15 cellular contexts compared by ENCODE assay signal in genomic region chr17:55852734-55853133, GRCh38.
DNase-seq lines count a peak whose midpoint lies in the region; ATAC-seq and TF ChIP-seq lines count a peak whose summit lies in the region.
"Had no signal": no experiment of that assay in that cellular context is flagged by ENCODE, and none has a peak within 500 bp of the region (broad histone marks: within the 10 kb centered on the region; RNA-seq: fewer than 3 reads in every experiment).

No MANE protein-coding gene starts in this region.

- H3K4me3 ChIP-seq in BLaER1: no peak overlapping the region
- no peak overlapping the region for H3K4me3 ChIP-seq in OCI-LY3 (ENCODE audit: low read length)
- H3K4me3 ChIP-seq: body of pancreas, psoas muscle had no signal

- H2AFZ ChIP-seq in OCI-LY3 (ENCODE audit: low read depth, low read length): 0 out of 2 replicates have a peak overlapping the region, but pooled peaks have one; percentile 24

- intact Hi-C loops in Right ventricle myocardium superior (cut with DNase I): no loop called here

- peak; percentile 45 to 52 for DNase-seq in Kasumi-1 (lab: John Stamatoyannopoulos, UW)
- DNase-seq in HuH-7.5 (ENCODE audit: low spot score): no peak
- no peak for DNase-seq in Right ventricle myocardium superior
- no peak for DNase-seq in NOMO-1 treated with dmso at 0.1 percent for 144 hours (lab: John Stamatoyannopoulos, UW; ENCODE audit: unreplicated experiment)
- DNase-seq: activated CD4-positive, CD25-positive, alpha-beta regulatory T cell; activated CD8-positive, alpha-beta memory T cell treated with anti-CD3 and anti-CD28 coated beads, Interleukin-2, amount 50 U/mL, for 48 hours; activated naive CD4-positive, alpha-beta T cell treated with anti-CD3 and anti-CD28 coated beads for 36 hours; body of pancreas; CD8-positive, alpha-beta memory T cell; left colon; psoas muscle had no signal

- H3K9ac ChIP-seq in BLaER1: no peak overlapping the region
- no peak overlapping the region for H3K9ac ChIP-seq in OCI-LY3 (ENCODE audit: low read length)

- peak; percentile 64 for ATAC-seq in GM21515 (IDR thresholded peaks at IDR 0.05; ENCODE audit: unreplicated experiment)
- no peak for ATAC-seq in GM21737 (IDR thresholded peaks at IDR 0.05; ENCODE audit: unreplicated experiment)
- no peak for ATAC-seq in Right ventricle myocardium superior (ENCODE audit: poor library complexity)
- ATAC-seq: body of pancreas, left colon, psoas muscle had no signal

- H3K36me3 ChIP-seq in BLaER1 (no peaks in the 10 kb centered on the region), OCI-LY3 (replicated peaks; ENCODE audit: low read depth, low read length) (no peaks in the 10 kb centered on the region)

- H3K4me2 ChIP-seq in BLaER1 (peak overlapping the region; percentile 2; the same call in 1 of the 2 replicates), OCI-LY3 (ENCODE audit: low read length) (no peak overlapping the region)

- H3K9me3 ChIP-seq in BLaER1 (no peaks in the 10 kb centered on the region), OCI-LY3 (ENCODE audit: insufficient read depth, low read length) (no peaks in the 10 kb centered on the region)
- H3K9me3 ChIP-seq: body of pancreas, psoas muscle had no signal

- TF ChIP-seq CTCF in OCI-LY3 (IDR thresholded peaks at IDR 0.05; ENCODE audit: low read depth, low read length): no peak

- H3K27me3 ChIP-seq in BLaER1 (no peaks in the 10 kb centered on the region), OCI-LY3 (ENCODE audit: low read depth, low read length) (no peaks in the 10 kb centered on the region)
- H3K27me3 ChIP-seq: body of pancreas had no signal

- no peaks in the 10 kb centered on the region for H4K20me1 ChIP-seq in BLaER1
- no peaks in the 10 kb centered on the region for H4K20me1 ChIP-seq in OCI-LY3 (ENCODE audit: insufficient read depth, low read length)

- H3K27ac ChIP-seq in BLaER1: no peak overlapping the region
- H3K27ac ChIP-seq in OCI-LY3 (ENCODE audit: low read length): no peak overlapping the region
- H3K27ac ChIP-seq: body of pancreas, psoas muscle had no signal

- H3K4me1 ChIP-seq in BLaER1 (0 out of 2 replicates have a peak, but pooled peaks cover 5% of the 10 kb centered on the region), OCI-LY3 (ENCODE audit: low read length) (peaks cover 7% of the 10 kb centered on the region; the same call in 1 of the 2 replicates)
- H3K4me1 ChIP-seq: body of pancreas, psoas muscle had no signal

- no peaks in the 10 kb centered on the region for H3K79me2 ChIP-seq in OCI-LY3 (ENCODE audit: low read length)

Comparison
In these comparisons a context has a peak if more than half of its experiments do, and no peak if none do; other contexts are left out.
1. DNase-seq: peak in Kasumi-1 (2 of 2); none in HuH-7.5 (single experiment), Right ventricle myocardium superior (single experiment) and NOMO-1 treated with dmso at 0.1 percent for 144 hours (single experiment).